ENCODE assay signal across 1 cellular context in genomic region chr5:78601622-78602314, GRCh38.
TF ChIP-seq lines count a peak whose summit lies in the region.

No MANE protein-coding gene starts in this region.

TF ChIP-seq in GM23338, 12 proteins besides CTCF, POLR2A, EP300 and RAD21:
- TF ChIP-seq ZNF462 (CRISPR knock-in tag; IDR thresholded peaks at IDR 0.05) (no peak), NANOG (IDR thresholded peaks at IDR 0.05; ENCODE audit: borderline replicate concordance) (no peak), ZNF114 (CRISPR knock-in tag; IDR thresholded peaks at IDR 0.05) (no peak), EZH2 (IDR thresholded peaks at IDR 0.05; ENCODE audit: low read depth, unreplicated experiment) (no peak), STAT1 (IDR thresholded peaks at IDR 0.05; ENCODE audit: unreplicated experiment) (no peak), ZNF331 (CRISPR knock-in tag; IDR thresholded peaks at IDR 0.05; ENCODE audit: low read depth) (no peak), POLR2AphosphoS5 (IDR thresholded peaks at IDR 0.05; ENCODE audit: low read depth) (no peak), ETS1 (IDR thresholded peaks at IDR 0.05) (no peak), CREB1 (CRISPR knock-in tag; IDR thresholded peaks at IDR 0.05; ENCODE audit: low read depth) (no peak), JUNB (IDR thresholded peaks at IDR 0.05; ENCODE audit: unreplicated experiment) (no peak), EZH2phosphoT487 (IDR thresholded peaks at IDR 0.05; ENCODE audit: unreplicated experiment) (no peak)
- TF ChIP-seq, protein P1, sequence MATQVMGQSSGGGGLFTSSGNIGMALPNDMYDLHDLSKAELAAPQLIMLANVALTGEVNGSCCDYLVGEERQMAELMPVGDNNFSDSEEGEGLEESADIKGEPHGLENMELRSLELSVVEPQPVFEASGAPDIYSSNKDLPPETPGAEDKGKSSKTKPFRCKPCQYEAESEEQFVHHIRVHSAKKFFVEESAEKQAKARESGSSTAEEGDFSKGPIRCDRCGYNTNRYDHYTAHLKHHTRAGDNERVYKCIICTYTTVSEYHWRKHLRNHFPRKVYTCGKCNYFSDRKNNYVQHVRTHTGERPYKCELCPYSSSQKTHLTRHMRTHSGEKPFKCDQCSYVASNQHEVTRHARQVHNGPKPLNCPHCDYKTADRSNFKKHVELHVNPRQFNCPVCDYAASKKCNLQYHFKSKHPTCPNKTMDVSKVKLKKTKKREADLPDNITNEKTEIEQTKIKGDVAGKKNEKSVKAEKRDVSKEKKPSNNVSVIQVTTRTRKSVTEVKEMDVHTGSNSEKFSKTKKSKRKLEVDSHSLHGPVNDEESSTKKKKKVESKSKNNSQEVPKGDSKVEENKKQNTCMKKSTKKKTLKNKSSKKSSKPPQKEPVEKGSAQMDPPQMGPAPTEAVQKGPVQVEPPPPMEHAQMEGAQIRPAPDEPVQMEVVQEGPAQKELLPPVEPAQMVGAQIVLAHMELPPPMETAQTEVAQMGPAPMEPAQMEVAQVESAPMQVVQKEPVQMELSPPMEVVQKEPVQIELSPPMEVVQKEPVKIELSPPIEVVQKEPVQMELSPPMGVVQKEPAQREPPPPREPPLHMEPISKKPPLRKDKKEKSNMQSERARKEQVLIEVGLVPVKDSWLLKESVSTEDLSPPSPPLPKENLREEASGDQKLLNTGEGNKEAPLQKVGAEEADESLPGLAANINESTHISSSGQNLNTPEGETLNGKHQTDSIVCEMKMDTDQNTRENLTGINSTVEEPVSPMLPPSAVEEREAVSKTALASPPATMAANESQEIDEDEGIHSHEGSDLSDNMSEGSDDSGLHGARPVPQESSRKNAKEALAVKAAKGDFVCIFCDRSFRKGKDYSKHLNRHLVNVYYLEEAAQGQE (IDR thresholded peaks at IDR 0.05; ENCODE audit: unreplicated experiment) = no peak
TF ChIP-seq in GM23338: peak in this region for 0.
